ENCODE assay signal across 8 cellular contexts in the genomic region with DNA sequence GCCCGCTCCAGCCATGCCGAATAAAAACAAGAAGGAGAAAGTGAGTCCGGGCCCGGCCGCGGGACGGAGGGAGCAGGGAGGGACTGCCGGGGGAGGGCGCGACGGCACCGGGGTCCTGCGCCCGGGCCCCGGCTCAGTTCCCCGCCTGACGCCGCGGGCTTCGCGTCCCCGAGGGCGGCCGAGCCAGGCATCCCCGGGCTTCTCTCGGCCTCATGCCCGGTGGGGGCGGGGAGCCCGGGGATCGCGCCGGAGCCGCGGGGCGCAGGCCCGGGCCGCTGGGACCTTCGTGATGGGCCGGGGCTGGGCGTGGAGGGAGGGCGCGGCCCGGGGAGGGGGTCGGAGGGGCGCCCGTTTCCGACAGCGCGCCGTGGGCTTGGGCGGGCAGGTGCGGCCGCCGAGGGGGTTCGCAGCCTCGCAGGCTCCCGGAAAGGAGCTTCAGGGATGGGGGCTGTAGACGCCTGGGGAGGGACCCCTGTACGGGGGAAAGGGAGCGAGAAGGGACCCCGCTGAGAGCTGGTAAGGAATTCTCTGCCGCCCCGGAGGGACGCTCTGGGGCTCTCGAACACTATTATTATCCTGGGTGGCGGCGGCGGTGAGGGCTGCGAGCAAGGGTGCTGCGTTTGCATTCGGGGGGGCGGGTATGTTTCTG. TPM values are rescaled to one million over a fixed set of nuclear protein-coding genes. Genes with fewer than 3 reads are reported as not detected.
DNase-seq lines count a peak whose midpoint lies in the region; ATAC-seq, FAIRE-seq and TF ChIP-seq lines count a peak whose summit lies in the region.

No MANE protein-coding gene starts in this region.

- no peaks in the 10 kb centered on the region for H3K9me3 ChIP-seq in iPS-18c (ENCODE audit: control insufficient read depth, insufficient read depth, low read length)
- H3K9me3 ChIP-seq in small intestine (ENCODE audit: control insufficient read depth, low read depth): no peaks in the 10 kb centered on the region

- ATAC-seq in HG02852 (IDR thresholded peaks at IDR 0.05; ENCODE audit: unreplicated experiment): peak; percentile 21

- H3K4me3 ChIP-seq in iPS-18c (ENCODE audit: insufficient read depth, low read depth, low read length) (peak overlapping the region; percentile 69), small intestine (ENCODE audit: low read depth in 1 of 2, low read length in 2 of 2) (peak overlapping the region; percentile 86 to 97)

- POLR2A ChIA-PET in RWPE1 (lab: Yijun Ruan, JAX; ENCODE audit: low non-redundant PET): interaction anchor here (0.6 kb wide), 1 partner anchor 1365 kb away, joined by 3 read pairs; no protein-coding TSS in a partner anchor

- WGBS in small intestine, 3 donors: 0 to 1% (median 1%) methylated on average over 50 to 72 of the region's 72 CpGs

- H3K36me3 ChIP-seq in small intestine (ENCODE audit: control insufficient read depth in 2 of 2, insufficient read depth in 2 of 2, low read length in 2 of 2): peaks cover 0 to 2% of the 10 kb centered on the region in 2 donors

- no peaks in the 10 kb centered on the region for H3K27me3 ChIP-seq in small intestine (ENCODE audit: control insufficient read depth in 2 of 2, insufficient read depth in 2 of 2, low read length in 2 of 2)

- FAIRE-seq in small intestine (lab: Jason Lieb, UNC): no peak

- CTCF ChIA-PET in RWPE1 (lab: Yijun Ruan, JAX): interaction anchor here (0.6 to 1.2 kb wide), 5 partner anchors 8 to 192 kb away, joined by 3 to 5 read pairs (median 3); no protein-coding TSS in a partner anchor

- no peak for TF ChIP-seq CTCF in RWPE1 (conservative IDR thresholded peaks at IDR 0.05; ENCODE audit: low read depth)

- peak in 2 of 3 experiments; percentile 65 to 73 for DNase-seq in NCI-H1417 (lab: John Stamatoyannopoulos, UW)
- no peak for DNase-seq in NCI-H1417 treated with DMSO at 0.1 percent for 48 hours (lab: John Stamatoyannopoulos, UW)
- DNase-seq in RWPE1 (ENCODE audit: low spot score): peak; percentile 30
- DNase-seq in amniotic stem cell (lab: John Stamatoyannopoulos, UW): peak; percentile 2
- peak; percentile 42 for DNase-seq in small intestine
- no peak for DNase-seq in NCI-H2196 treated with DMSO at 0.1 percent for 48 hours (lab: John Stamatoyannopoulos, UW; ENCODE audit: unreplicated experiment)

- H3K27ac ChIP-seq in RWPE1: peak overlapping the region; percentile 88
- peak overlapping the region; percentile 60 to 73 for H3K27ac ChIP-seq in small intestine (ENCODE audit: low read depth in 1 of 2, low read length in 1 of 2)

- H3K4me1 ChIP-seq in small intestine (ENCODE audit: control insufficient read depth in 2 of 2, insufficient read depth in 1 of 2, low read depth in 1 of 2, low read length in 1 of 2): peaks cover 0 to 2% of the 10 kb centered on the region in 2 donors

RNA-seq across cellular contexts. Expression of a gene that starts 0.5 kb away (rescaled TPM):
- 10 to 100 TPM; 59.6 to 77.2 (median 71.3) TPM for polyA plus RNA-seq in small intestine

Comparison
In these comparisons a context has a peak if more than half of its experiments do, and no peak if none do; other contexts are left out.
1. DNase-seq: peak in NCI-H1417 (2 of 3), RWPE1 (single experiment), amniotic stem cell (single experiment) and small intestine (single experiment); none in NCI-H1417 treated with DMSO at 0.1 percent for 48 hours (single experiment) and NCI-H2196 treated with DMSO at 0.1 percent for 48 hours (single experiment).